In the genomic region with DNA sequence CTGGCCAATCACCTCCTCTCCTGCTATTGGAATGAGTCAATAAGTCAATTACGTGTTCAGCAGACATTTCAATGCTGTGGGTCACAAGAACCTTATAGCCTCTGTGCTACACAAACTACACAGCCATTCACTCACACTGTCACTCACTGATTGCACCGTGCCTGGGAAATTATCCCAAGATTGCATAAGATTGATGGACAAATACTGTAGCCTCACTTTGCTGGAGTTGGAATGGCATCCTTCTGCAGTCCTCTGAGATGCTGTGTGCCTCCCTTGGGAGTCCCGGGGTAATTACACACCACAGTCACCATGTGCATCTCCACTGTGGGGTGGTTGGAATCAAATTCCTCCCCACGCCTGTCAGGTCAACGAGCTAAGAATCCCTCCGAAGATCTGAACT, we compare ENCODE assay signal across 26 cellular contexts.
"Had no signal": no experiment of that assay in that cellular context is flagged by ENCODE, and none has a peak within 500 bp of the region (broad histone marks: within the 10 kb centered on the region; RNA-seq: fewer than 3 reads in every experiment).

No MANE protein-coding gene starts in this region.

- H3K27me3 Mint-ChIP-seq: activated CD8-positive, alpha-beta T cell treated with anti-CD3 and anti-CD28 coated beads for 36 hours; activated naive CD8-positive, alpha-beta T cell treated with anti-CD3 and anti-CD28 coated beads, Interleukin-2, amount 10 ng/mL, durations not matched to agents 7 days and 5 days; activated T-cell treated with anti-CD3 and anti-CD28 coated beads, Interleukin-2, amount 50 U/mL, for 24 hours had no signal

- H3K27ac ChIP-seq: ascending aorta, epithelial cell of prostate, esophagus squamous epithelium had no signal

- H3K4me3 ChIP-seq: ascending aorta, esophagus squamous epithelium had no signal

- H3K4me1 Mint-ChIP-seq: brain; central memory CD8-positive, alpha-beta T cell; WTC11 had no signal

- H3K36me3 ChIP-seq: ascending aorta, esophagus squamous epithelium had no signal

- H3K4me3 Mint-ChIP-seq: activated CD8-positive, alpha-beta T cell treated with anti-CD3 and anti-CD28 coated beads for 36 hours; activated naive CD4-positive, alpha-beta T cell treated with anti-CD3 and anti-CD28 coated beads, Interleukin-2, amount 10 ng/mL, durations not matched to agents 7 days and 5 days; activated naive CD8-positive, alpha-beta T cell treated with anti-CD3 and anti-CD28 coated beads, Interleukin-2, amount 10 ng/mL, durations not matched to agents 7 days and 5 days; activated T-cell treated with anti-CD3 and anti-CD28 coated beads, Interleukin-2, amount 50 U/mL, for 24 hours; activated T-cell treated with anti-CD3 and anti-CD28 coated beads, Interleukin-2, amount 50 U/mL, for 72 hours; brain; central memory CD8-positive, alpha-beta T cell; WTC11 had no signal

- DNase-seq: activated CD4-positive, alpha-beta T cell treated with anti-CD3 and anti-CD28 coated beads for 1 hour; activated CD4-positive, alpha-beta T cell treated with anti-CD3 and anti-CD28 coated beads for 4 hours; activated CD4-positive, alpha-beta T cell treated with anti-CD3 and anti-CD28 coated beads, Interleukin-2, amount 50 U/mL, for 1 hour; activated CD4-positive, alpha-beta T cell treated with anti-CD3 and anti-CD28 coated beads, Interleukin-2, amount 50 U/mL, for 48 hours; activated CD8-positive, alpha-beta memory T cell treated with anti-CD3 and anti-CD28 coated beads for 24 hours; activated CD8-positive, alpha-beta memory T cell treated with anti-CD3 and anti-CD28 coated beads, Interleukin-2, amount 50 U/mL, for 48 hours; activated CD8-positive, alpha-beta T cell treated with anti-CD3 and anti-CD28 coated beads for 36 hours; activated gamma-delta T cell; activated naive CD4-positive, alpha-beta T cell; activated naive CD4-positive, alpha-beta T cell treated with anti-CD3 and anti-CD28 coated beads, Interleukin-2, amount 10 ng/mL, durations not matched to agents 7 days and 5 days; activated naive CD8-positive, alpha-beta T cell treated with anti-CD3 and anti-CD28 coated beads, Interleukin-2, amount 10 ng/mL, durations not matched to agents 7 days and 5 days; activated T-cell treated with anti-CD3 and anti-CD28 coated beads for 4 hours; activated T-cell treated with anti-CD3 and anti-CD28 coated beads, Interleukin-2, amount 50 U/mL, for 24 hours; activated T-cell treated with anti-CD3 and anti-CD28 coated beads, Interleukin-2, amount 50 U/mL, for 72 hours; cortex of kidney; dermis blood vessel endothelial cell; effector CD8-positive, alpha-beta T cell; esophagus squamous epithelium; foreskin fibroblast; T-helper 2 cell had no signal

- H3K9me3 ChIP-seq: ascending aorta, esophagus squamous epithelium had no signal

- H3K27me3 ChIP-seq: ascending aorta, esophagus squamous epithelium had no signal

- H3K9me3 Mint-ChIP-seq: activated CD8-positive, alpha-beta T cell treated with anti-CD3 and anti-CD28 coated beads for 36 hours; activated naive CD8-positive, alpha-beta T cell treated with anti-CD3 and anti-CD28 coated beads, Interleukin-2, amount 10 ng/mL, durations not matched to agents 7 days and 5 days; activated T-cell treated with anti-CD3 and anti-CD28 coated beads, Interleukin-2, amount 50 U/mL, for 24 hours; central memory CD8-positive, alpha-beta T cell had no signal

- H3K36me3 Mint-ChIP-seq: activated naive CD4-positive, alpha-beta T cell treated with anti-CD3 and anti-CD28 coated beads, Interleukin-2, amount 50 U/mL, for 72 hours; activated naive CD8-positive, alpha-beta T cell treated with anti-CD3 and anti-CD28 coated beads, Interleukin-2, amount 10 ng/mL, durations not matched to agents 7 days and 5 days; brain; WTC11 had no signal

- H3K27ac Mint-ChIP-seq: activated CD8-positive, alpha-beta T cell treated with anti-CD3 and anti-CD28 coated beads for 36 hours; activated naive CD4-positive, alpha-beta T cell treated with anti-CD3 and anti-CD28 coated beads, Interleukin-2, amount 10 ng/mL, durations not matched to agents 7 days and 5 days; activated naive CD4-positive, alpha-beta T cell treated with anti-CD3 and anti-CD28 coated beads, Interleukin-2, amount 50 U/mL, for 72 hours; activated naive CD8-positive, alpha-beta T cell treated with anti-CD3 and anti-CD28 coated beads, Interleukin-2, amount 10 ng/mL, durations not matched to agents 7 days and 5 days; activated T-cell treated with anti-CD3 and anti-CD28 coated beads, Interleukin-2, amount 50 U/mL, for 24 hours; activated T-cell treated with anti-CD3 and anti-CD28 coated beads, Interleukin-2, amount 50 U/mL, for 72 hours; brain; WTC11 had no signal
